ENCODE assay signal across 10 cellular contexts in the genomic region with DNA sequence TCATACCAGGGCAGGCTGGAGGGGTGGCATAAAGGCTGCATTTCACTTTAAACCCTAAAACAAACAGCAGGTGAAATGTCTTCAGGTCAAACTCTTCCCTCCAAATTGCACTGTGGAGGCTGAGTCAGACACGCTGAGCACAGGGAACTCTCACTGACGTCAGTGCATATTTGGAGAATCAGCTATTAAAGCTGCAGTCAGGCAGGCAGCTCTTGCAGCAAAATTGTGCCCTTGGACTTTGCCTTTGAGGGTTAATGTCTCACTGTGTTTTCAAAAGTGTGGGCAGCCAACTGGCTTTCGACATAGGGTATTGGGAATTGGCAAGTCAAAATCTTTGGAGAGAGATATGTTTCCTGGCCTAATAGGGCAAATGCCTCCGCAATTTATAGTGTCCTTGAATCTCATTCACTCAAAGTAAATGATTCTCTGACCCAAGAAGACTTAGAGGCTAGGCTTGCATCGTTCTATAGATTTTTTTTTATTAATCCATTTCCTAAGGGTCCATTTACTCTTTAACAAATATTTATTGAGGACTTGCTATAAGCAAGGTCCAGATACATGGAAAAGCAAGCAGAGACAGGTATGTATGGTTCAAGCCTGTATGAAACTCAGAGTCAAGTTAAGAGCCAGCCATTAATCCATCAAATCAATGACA. TPM values are rescaled to one million over a fixed set of nuclear protein-coding genes. Genes with fewer than 3 reads are reported as not detected.
DNase-seq lines count a peak whose midpoint lies in the region; ATAC-seq and TF ChIP-seq lines count a peak whose summit lies in the region.
"Had no signal": no experiment of that assay in that cellular context is flagged by ENCODE, and none has a peak within 500 bp of the region (broad histone marks: within the 10 kb centered on the region; RNA-seq: fewer than 3 reads in every experiment).

No MANE protein-coding gene starts in this region.

- H3K27me3 ChIP-seq in BJ (ENCODE audit: control insufficient read depth, insufficient read depth, low read length) = peaks cover 1% of the 10 kb centered on the region; the same call in 1 of the 2 replicates
- no peaks in the 10 kb centered on the region for H3K27me3 ChIP-seq in lung (ENCODE audit: control insufficient read depth, insufficient read depth)

- CTCF ChIA-PET in BJ (lab: Yijun Ruan, JAX) = interaction anchor here (0.6 to 0.7 kb wide), 2 partner anchors 8 to 336 kb away, joined by 3 read pairs; no protein-coding TSS in a partner anchor

- ATAC-seq in lung (ENCODE audit: insufficient read depth, low FRiP score) = peak; percentile 56
- no peak for ATAC-seq in GM18873 (IDR thresholded peaks at IDR 0.05; ENCODE audit: low FRiP score, unreplicated experiment)

- H3K4me3 ChIP-seq in BJ (ENCODE audit: low read depth, low read length) (no peak overlapping the region), cardiac fibroblast (replicated peaks in 1 of 2; ENCODE audit: low read depth in 2 of 2, low read length in 2 of 2) (no peak overlapping the region), lung (no peak overlapping the region)
- H3K4me3 ChIP-seq: esophagus squamous epithelium had no signal

- no peaks in the 10 kb centered on the region for H3K36me3 ChIP-seq in BJ (ENCODE audit: control insufficient read depth, insufficient read depth, low read length)
- H3K36me3 ChIP-seq in lung (ENCODE audit: control insufficient read depth in 2 of 2, insufficient read depth in 2 of 2, low read length in 2 of 2) = no peaks in the 10 kb centered on the region
- H3K36me3 ChIP-seq: esophagus squamous epithelium had no signal

- TF ChIP-seq CTCF in BJ (IDR thresholded peaks at IDR 0.05; ENCODE audit: insufficient read depth, low read depth, low read length) (no peak), cardiac fibroblast (IDR thresholded peaks at IDR 0.05; ENCODE audit: low read depth, low read length) (no peak), lung (IDR thresholded peaks at IDR 0.05; ENCODE audit: control extremely low read depth, extremely low read depth) (no peak)

- no peaks in the 10 kb centered on the region for H3K9me3 ChIP-seq in lung (ENCODE audit: control insufficient read depth in 2 of 2, insufficient read depth in 1 of 2, low read length in 1 of 2)
- H3K9me3 ChIP-seq: esophagus squamous epithelium had no signal

- peaks cover 0 to 9% of the 10 kb centered on the region in 2 donors for H3K4me1 ChIP-seq in lung (ENCODE audit: control insufficient read depth in 2 of 2, insufficient read depth in 2 of 2, low read length in 2 of 2)
- H3K4me1 ChIP-seq: parathyroid adenoma had no signal

- no peak overlapping the region for H3K27ac ChIP-seq in lung (ENCODE audit: low read depth in 1 of 2, low read length in 1 of 2)
- H3K27ac ChIP-seq: parathyroid adenoma had no signal

- DNase-seq in BJ (ENCODE audit: low read depth) (peak; percentile 20), LHCN-M2 (ENCODE audit: low read depth) (peak; percentile 54), cardiac fibroblast (ENCODE audit: low read depth in 2 of 2) (peak; percentile 29 to 70), lung (ENCODE audit: low spot score) (no peak), activated T-cell treated with anti-CD3 and anti-CD28 coated beads for 4 hours (no peak), amygdala (lab: John Stamatoyannopoulos, UW) (no peak), NCI-H526 treated with DMSO at 0.1 percent for 48 hours (lab: John Stamatoyannopoulos, UW) (no peak)
- DNase-seq: esophagus squamous epithelium had no signal

- POLR2A ChIA-PET in BJ (lab: Charles Lee) = no interaction called here

- WGBS in lung, 2 donors = 50 to 72% methylated on average over 5 of the region's 5 CpGs

RNA-seq across cellular contexts. Expression of a gene that starts 27.7 kb away (rescaled TPM):
- polyA plus RNA-seq in BJ (2011; rRNA removed) (11.9 and 12.8 TPM in 2 replicates), lung (100 to 1,000 TPM in 1 of 2 donors, 10 to 100 TPM in 1; 41.9 to 132 TPM)
- polyA minus RNA-seq in BJ (2011; rRNA and poly(A)+ RNA removed) = 6.4 and 6.7 TPM in 2 replicates
- total RNA-seq in LHCN-M2 (2014; rRNA removed) (1.6 and 3.2 TPM in 2 replicates), lung (10 to 100 TPM; 27.0 to 45.2 TPM)
- polyA plus RNA-seq in LHCN-M2 (2012) = 10.7 TPM

Comparison
In these comparisons a context has a peak if more than half of its experiments do, and no peak if none do; other contexts are left out.
1. DNase-seq: peak in BJ (single experiment), LHCN-M2 (single experiment) and cardiac fibroblast (2 of 2); none in lung (single experiment), activated T-cell treated with anti-CD3 and anti-CD28 coated beads for 4 hours (single experiment), amygdala (0 of 56) and NCI-H526 treated with DMSO at 0.1 percent for 48 hours (single experiment).